Comparison of ENCODE assay signal across 20 cellular contexts in the genomic region with DNA sequence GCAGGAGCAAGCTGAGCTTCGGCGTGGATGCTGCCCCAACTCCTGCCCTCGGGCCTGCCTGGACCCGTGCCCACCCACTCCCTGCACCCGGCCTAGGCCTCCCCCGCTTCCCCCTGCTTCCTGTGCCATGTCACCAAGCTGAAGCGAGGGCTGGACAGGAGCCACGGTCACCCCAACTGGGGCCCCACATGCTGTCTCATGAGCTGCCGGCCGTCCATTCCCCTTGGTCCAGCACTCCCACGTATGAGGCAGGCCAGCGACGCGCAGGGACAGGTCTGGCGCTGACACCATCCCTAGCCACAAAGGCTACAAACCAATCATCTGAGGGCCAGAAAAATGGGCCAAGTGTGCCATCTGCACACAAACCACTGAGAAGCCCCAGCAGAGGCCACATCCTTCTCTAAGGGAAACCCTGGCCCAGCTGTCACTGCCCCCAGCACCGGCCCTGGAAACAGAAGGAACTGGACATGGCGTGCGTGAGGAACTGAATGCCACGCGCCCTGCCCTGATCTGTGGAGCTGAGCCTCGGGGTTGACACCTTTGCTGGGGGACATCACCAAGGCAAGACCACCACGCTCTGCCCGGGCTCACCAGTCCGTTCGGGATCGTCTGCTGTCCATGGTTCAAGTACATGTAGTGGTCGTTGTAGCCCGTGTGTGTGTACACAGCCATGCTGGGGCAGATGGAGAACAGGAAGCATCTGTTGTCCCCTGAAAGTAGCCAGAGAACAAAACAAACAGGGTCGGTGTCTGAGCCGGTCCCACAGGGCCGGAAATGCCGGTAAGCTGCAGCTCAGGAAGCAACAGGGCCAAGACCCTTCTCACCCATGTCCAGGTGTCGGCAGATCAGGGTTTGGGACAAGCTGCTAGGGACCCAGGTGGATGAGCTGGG. TPM values are rescaled to one million over a fixed set of nuclear protein-coding genes. Genes with fewer than 3 reads are reported as not detected.
DNase-seq lines count a peak whose midpoint lies in the region; ATAC-seq and TF ChIP-seq lines count a peak whose summit lies in the region.
"Had no signal": no experiment of that assay in that cellular context is flagged by ENCODE, and none has a peak within 500 bp of the region (broad histone marks: within the 10 kb centered on the region; RNA-seq: fewer than 3 reads in every experiment).

No MANE protein-coding gene starts in this region.

- CTCF ChIA-PET in mammary epithelial cell (lab: Charles Lee; ENCODE audit: low non-redundant PET) = no interaction called here
- CTCF ChIA-PET in activated naive CD4-positive, alpha-beta T cell treated with anti-CD3 and anti-CD28 coated beads, Interleukin-2, amount 10 ng/mL, durations not matched to agents 7 days and 5 days (lab: Charles Lee) = interaction anchor here (0.6 to 3.2 kb wide), 4 partner anchors 35 to 346 kb away, joined by 3 to 23 read pairs (median 3); no protein-coding TSS in a partner anchor

- no peak overlapping the region for H3K9ac ChIP-seq in mammary epithelial cell (ENCODE audit: insufficient read depth, low read length)

- BruUV-seq in mammary epithelial cell (replicated peaks; lab: Mats Ljungman, UMichigan) = no TSS peak

- no peaks in the 10 kb centered on the region for H3K27me3 Mint-ChIP-seq in activated naive CD4-positive, alpha-beta T cell treated with anti-CD3 and anti-CD28 coated beads, Interleukin-2, amount 10 ng/mL, durations not matched to agents 7 days and 5 days
- H3K27me3 Mint-ChIP-seq: activated naive CD4-positive, alpha-beta T cell treated with anti-CD3 and anti-CD28 coated beads, Interleukin-2, amount 50 U/mL, for 24 hours; IgD-negative memory B cell had no signal

- peak overlapping the region; percentile 51 for H3K4me2 ChIP-seq in mammary epithelial cell (ENCODE audit: insufficient read depth, low read depth, low read length)

- DNase-seq in right atrium auricular region (ENCODE audit: low spot score) = peak; percentile 43
- no peak for DNase-seq in left ventricle myocardium superior
- DNase-seq in mammary epithelial cell = peak; percentile 51
- peak; percentile 22 to 79 for DNase-seq in lung microvascular endothelial cell (ENCODE audit: low read depth in 2 of 2)
- DNase-seq in upper lobe of right lung = peak; percentile 63
- DNase-seq in activated naive CD4-positive, alpha-beta T cell treated with anti-CD3 and anti-CD28 coated beads, Interleukin-2, amount 10 ng/mL, durations not matched to agents 7 days and 5 days = no peak
- DNase-seq: effector CD8-positive, alpha-beta T cell; GDM1; MV-4-11; NCI-H2029 treated with DMSO at 0.1 percent for 48 hours; NCI-H510A; stimulated activated CD4-positive, alpha-beta T cell treated with anti-CD3 and anti-CD28 coated beads, Interleukin-2, amount 100 ng/mL, for 24 hours; T-helper 9 cell had no signal

- no peak overlapping the region for H3K4me3 Mint-ChIP-seq in activated naive CD4-positive, alpha-beta T cell treated with anti-CD3 and anti-CD28 coated beads, Interleukin-2, amount 10 ng/mL, durations not matched to agents 7 days and 5 days
- H3K4me3 Mint-ChIP-seq: activated naive CD4-positive, alpha-beta T cell treated with anti-CD3 and anti-CD28 coated beads, Interleukin-2, amount 50 U/mL, for 24 hours; IgD-negative memory B cell; mesothelial cell of epicardium had no signal

- ATAC-seq in left ventricle myocardium superior (no peak), upper lobe of right lung (no peak), GM19395 (IDR thresholded peaks at IDR 0.05; ENCODE audit: unreplicated experiment) (no peak), GM18502 (IDR thresholded peaks at IDR 0.05; ENCODE audit: poor library complexity, unreplicated experiment) (no peak)
- ATAC-seq: right lobe of liver had no signal

- H3K27me3 ChIP-seq in right atrium auricular region = no peaks in the 10 kb centered on the region
- H3K27me3 ChIP-seq in mammary epithelial cell (ENCODE audit: insufficient read depth, low read length) = no peaks in the 10 kb centered on the region
- H3K27me3 ChIP-seq in upper lobe of right lung = no peaks in the 10 kb centered on the region
- H3K27me3 ChIP-seq: right lobe of liver had no signal

- H3K36me3 ChIP-seq in right atrium auricular region = peaks cover 23% of the 10 kb centered on the region
- H3K36me3 ChIP-seq in mammary epithelial cell (ENCODE audit: insufficient read depth, low read length) = peaks cover 32% of the 10 kb centered on the region
- H3K36me3 ChIP-seq in upper lobe of right lung = peaks cover 33% of the 10 kb centered on the region
- H3K36me3 ChIP-seq: right lobe of liver had no signal

- 77% methylated on average over 25 of the region's 33 CpGs for WGBS in mammary epithelial cell (ENCODE audit: low coverage, missing lambda C conversion rate)

- dilution Hi-C loops in mammary epithelial cell (cut with HindIII; ENCODE audit: low sequenced_read_pairs) = no loop called here

- no peak for TF ChIP-seq CTCF in right atrium auricular region (IDR thresholded peaks at IDR 0.05)
- TF ChIP-seq CTCF in mammary epithelial cell (conservative IDR thresholded peaks at IDR 0.05 in 1 of 2, IDR thresholded peaks at IDR 0.05 in 1 of 2; ENCODE audit: extremely low read depth in 1 of 2, insufficient read depth in 1 of 2, low read depth in 1 of 2, low read length in 2 of 2) = no peak
- no peak for TF ChIP-seq CTCF in upper lobe of right lung (IDR thresholded peaks at IDR 0.05)

- peaks cover 45% of the 10 kb centered on the region for H3K36me3 Mint-ChIP-seq in activated naive CD4-positive, alpha-beta T cell treated with anti-CD3 and anti-CD28 coated beads, Interleukin-2, amount 10 ng/mL, durations not matched to agents 7 days and 5 days

- H3K9me3 ChIP-seq in right atrium auricular region (no peaks in the 10 kb centered on the region), mammary epithelial cell (replicated peaks; ENCODE audit: insufficient read depth, low read length) (no peaks in the 10 kb centered on the region), upper lobe of right lung (no peaks in the 10 kb centered on the region)
- H3K9me3 ChIP-seq: Caco-2, right lobe of liver had no signal

- no peak overlapping the region for H3K27ac Mint-ChIP-seq in activated naive CD4-positive, alpha-beta T cell treated with anti-CD3 and anti-CD28 coated beads, Interleukin-2, amount 10 ng/mL, durations not matched to agents 7 days and 5 days
- H3K27ac Mint-ChIP-seq: activated naive CD4-positive, alpha-beta T cell treated with anti-CD3 and anti-CD28 coated beads, Interleukin-2, amount 50 U/mL, for 24 hours; IgD-negative memory B cell; mesothelial cell of epicardium had no signal

- H3K79me2 ChIP-seq in mammary epithelial cell (ENCODE audit: insufficient read depth, low read length) = peaks cover 69% of the 10 kb centered on the region

- H3K4me1 Mint-ChIP-seq in activated naive CD4-positive, alpha-beta T cell treated with anti-CD3 and anti-CD28 coated beads, Interleukin-2, amount 10 ng/mL, durations not matched to agents 7 days and 5 days = no peaks in the 10 kb centered on the region
- H3K4me1 Mint-ChIP-seq: activated naive CD4-positive, alpha-beta T cell treated with anti-CD3 and anti-CD28 coated beads, Interleukin-2, amount 50 U/mL, for 24 hours; IgD-negative memory B cell had no signal

- no peaks in the 10 kb centered on the region for H3K9me3 Mint-ChIP-seq in activated naive CD4-positive, alpha-beta T cell treated with anti-CD3 and anti-CD28 coated beads, Interleukin-2, amount 10 ng/mL, durations not matched to agents 7 days and 5 days
- H3K9me3 Mint-ChIP-seq: activated naive CD4-positive, alpha-beta T cell treated with anti-CD3 and anti-CD28 coated beads, Interleukin-2, amount 50 U/mL, for 24 hours; IgD-negative memory B cell; mesothelial cell of epicardium had no signal

- H3K27ac ChIP-seq in right atrium auricular region (no peak overlapping the region), mammary epithelial cell (ENCODE audit: insufficient read depth, low read depth, low read length) (no peak overlapping the region), upper lobe of right lung (no peak overlapping the region)
- H3K27ac ChIP-seq: right lobe of liver had no signal

- in situ Hi-C loops in mammary epithelial cell (cut with MboI; ENCODE audit: low sequenced_read_pairs in 2 of 2) = loop anchor here in 1 of 2 donors (25.0 kb wide), 2 partner anchors 195 to 395 kb away; a partner anchor contains a TSS

- peaks cover 2% of the 10 kb centered on the region for H4K20me1 ChIP-seq in mammary epithelial cell (ENCODE audit: insufficient read depth, low read length)

- H3K4me3 ChIP-seq in right atrium auricular region = no peak overlapping the region
- H3K4me3 ChIP-seq in mammary epithelial cell (replicated peaks in 1 of 3; ENCODE audit: insufficient read depth in 1 of 3, low read depth in 2 of 3, low read length in 3 of 3) = no peak overlapping the region
- no peak overlapping the region for H3K4me3 ChIP-seq in upper lobe of right lung
- H3K4me3 ChIP-seq: right lobe of liver had no signal

- intact Hi-C loops in left ventricle myocardium superior (cut with micrococcal nuclease) (loop anchor here (10.0 kb wide), 1 partner anchor 207 kb away; no protein-coding TSS in a partner anchor), mammary epithelial cell (cut with micrococcal nuclease) (no loop called here), upper lobe of right lung (cut with DNase I) (loop anchor here (10.0 kb wide), 1 partner anchor 207 kb away; no protein-coding TSS in a partner anchor)

- H3K4me1 ChIP-seq in right atrium auricular region (no peaks in the 10 kb centered on the region), mammary epithelial cell (ENCODE audit: insufficient read depth, low read length) (peaks cover 23% of the 10 kb centered on the region), upper lobe of right lung (no peaks in the 10 kb centered on the region)
- H3K4me1 ChIP-seq: Caco-2, right lobe of liver had no signal

- H2AFZ ChIP-seq in mammary epithelial cell (ENCODE audit: low read depth, low read length) = no peak overlapping the region

RNA-seq across cellular contexts. Expression of a gene that starts 22.2 kb away (rescaled TPM):
- 1 to 10 TPM; 5.3 to 6.9 TPM for total RNA-seq in right atrium auricular region
- 4.4 TPM for total RNA-seq in left ventricle myocardium superior
- total RNA-seq in mammary epithelial cell = 100 to 1,000 TPM in 1 of 2 donors, 10 to 100 TPM in 1; 73.5 to 107 TPM
- polyA plus RNA-seq in mammary epithelial cell = 67.1 TPM
- polyA minus RNA-seq in mammary epithelial cell = 84.8 TPM
- 10.7 and 13.3 TPM in 2 replicates for total RNA-seq in lung microvascular endothelial cell
- 10.8 TPM for total RNA-seq in upper lobe of right lung

Comparison
In these comparisons a context has a peak if more than half of its experiments do, and no peak if none do; other contexts are left out.
1. DNase-seq: peak in right atrium auricular region (single experiment), mammary epithelial cell (single experiment), lung microvascular endothelial cell (2 of 2) and upper lobe of right lung (single experiment); none in left ventricle myocardium superior (single experiment) and activated naive CD4-positive, alpha-beta T cell treated with anti-CD3 and anti-CD28 coated beads, Interleukin-2, amount 10 ng/mL, durations not matched to agents 7 days and 5 days (single experiment).